ENCODE assay signal across 2 cellular contexts in the genomic region with DNA sequence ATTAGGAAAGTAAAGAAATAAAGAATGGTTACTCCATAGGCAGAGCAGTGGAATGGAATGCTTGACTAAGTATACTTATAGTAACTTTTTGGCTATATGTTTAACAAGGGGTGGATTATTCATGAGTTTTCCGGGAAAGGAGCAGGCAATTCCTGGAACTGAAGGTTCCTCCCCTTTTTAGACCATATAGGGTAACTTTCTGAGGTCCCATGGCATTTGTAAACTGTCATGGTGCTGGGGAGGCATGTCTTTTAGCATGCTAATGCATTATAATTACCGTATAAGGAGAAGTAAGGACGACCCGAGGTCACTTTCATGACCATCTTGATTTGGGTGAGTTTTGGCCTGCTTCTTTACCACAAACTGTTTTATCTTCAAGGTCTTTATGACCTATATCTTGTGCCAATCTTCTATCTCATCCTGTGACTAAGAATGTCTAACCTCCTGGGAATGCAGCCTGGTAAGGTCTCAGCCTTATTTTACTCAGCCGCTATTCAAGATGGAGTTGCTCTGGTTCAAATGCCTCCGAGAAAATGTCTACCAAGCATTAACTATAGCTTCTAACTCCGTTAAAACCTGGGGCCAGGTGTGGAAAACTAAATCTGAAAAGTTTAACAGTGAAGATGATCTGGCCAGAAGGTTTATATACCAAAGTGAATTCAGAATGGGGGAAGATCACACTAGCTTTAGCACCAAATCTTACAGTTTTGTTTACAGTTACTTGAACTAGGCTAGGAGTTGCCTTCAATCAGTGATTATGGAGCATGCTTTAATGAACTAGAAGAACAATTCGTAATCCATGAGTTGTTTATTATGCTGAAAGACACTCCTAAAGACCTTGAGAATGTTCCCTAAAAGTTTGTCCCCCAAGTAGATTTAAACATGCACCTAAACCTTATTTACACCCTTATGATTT.
TF ChIP-seq lines count a peak whose summit lies in the region.

No MANE protein-coding gene starts in this region.

TF ChIP-seq in HCT116, 20 proteins besides CTCF, POLR2A, EP300 and RAD21:
- TF ChIP-seq, protein P1, sequence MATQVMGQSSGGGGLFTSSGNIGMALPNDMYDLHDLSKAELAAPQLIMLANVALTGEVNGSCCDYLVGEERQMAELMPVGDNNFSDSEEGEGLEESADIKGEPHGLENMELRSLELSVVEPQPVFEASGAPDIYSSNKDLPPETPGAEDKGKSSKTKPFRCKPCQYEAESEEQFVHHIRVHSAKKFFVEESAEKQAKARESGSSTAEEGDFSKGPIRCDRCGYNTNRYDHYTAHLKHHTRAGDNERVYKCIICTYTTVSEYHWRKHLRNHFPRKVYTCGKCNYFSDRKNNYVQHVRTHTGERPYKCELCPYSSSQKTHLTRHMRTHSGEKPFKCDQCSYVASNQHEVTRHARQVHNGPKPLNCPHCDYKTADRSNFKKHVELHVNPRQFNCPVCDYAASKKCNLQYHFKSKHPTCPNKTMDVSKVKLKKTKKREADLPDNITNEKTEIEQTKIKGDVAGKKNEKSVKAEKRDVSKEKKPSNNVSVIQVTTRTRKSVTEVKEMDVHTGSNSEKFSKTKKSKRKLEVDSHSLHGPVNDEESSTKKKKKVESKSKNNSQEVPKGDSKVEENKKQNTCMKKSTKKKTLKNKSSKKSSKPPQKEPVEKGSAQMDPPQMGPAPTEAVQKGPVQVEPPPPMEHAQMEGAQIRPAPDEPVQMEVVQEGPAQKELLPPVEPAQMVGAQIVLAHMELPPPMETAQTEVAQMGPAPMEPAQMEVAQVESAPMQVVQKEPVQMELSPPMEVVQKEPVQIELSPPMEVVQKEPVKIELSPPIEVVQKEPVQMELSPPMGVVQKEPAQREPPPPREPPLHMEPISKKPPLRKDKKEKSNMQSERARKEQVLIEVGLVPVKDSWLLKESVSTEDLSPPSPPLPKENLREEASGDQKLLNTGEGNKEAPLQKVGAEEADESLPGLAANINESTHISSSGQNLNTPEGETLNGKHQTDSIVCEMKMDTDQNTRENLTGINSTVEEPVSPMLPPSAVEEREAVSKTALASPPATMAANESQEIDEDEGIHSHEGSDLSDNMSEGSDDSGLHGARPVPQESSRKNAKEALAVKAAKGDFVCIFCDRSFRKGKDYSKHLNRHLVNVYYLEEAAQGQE (IDR thresholded peaks at IDR 0.05; ENCODE audit: low read depth), result no peak
- TF ChIP-seq SIN3A (IDR thresholded peaks at IDR 0.05; ENCODE audit: low read depth) (no peak), ELF1 (IDR thresholded peaks at IDR 0.05; ENCODE audit: borderline replicate concordance, low read depth) (no peak), TCF7L2 (IDR thresholded peaks at IDR 0.05; ENCODE audit: borderline replicate concordance, extremely low read depth, insufficient read depth, insufficient read length) (no peak), ZNF274 (IDR thresholded peaks at IDR 0.05; ENCODE audit: low read depth, low read length) (no peak), POLR2AphosphoS5 (IDR thresholded peaks at IDR 0.05; ENCODE audit: low read depth, low read length) (no peak), CEBPB (IDR thresholded peaks at IDR 0.05; ENCODE audit: low read depth) (no peak), FOSL1 (IDR thresholded peaks at IDR 0.05; ENCODE audit: low read depth) (no peak), JUND (IDR thresholded peaks at IDR 0.05) (no peak), EZH2 (IDR thresholded peaks at IDR 0.05) (no peak), EGR1 (IDR thresholded peaks at IDR 0.05; ENCODE audit: low read depth) (no peak), ZFX (IDR thresholded peaks at IDR 0.05) (no peak)
- TF ChIP-seq, protein P2, sequence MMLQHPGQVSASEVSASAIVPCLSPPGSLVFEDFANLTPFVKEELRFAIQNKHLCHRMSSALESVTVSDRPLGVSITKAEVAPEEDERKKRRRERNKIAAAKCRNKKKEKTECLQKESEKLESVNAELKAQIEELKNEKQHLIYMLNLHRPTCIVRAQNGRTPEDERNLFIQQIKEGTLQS (IDR thresholded peaks at IDR 0.05), result no peak
- TF ChIP-seq, protein P3, sequence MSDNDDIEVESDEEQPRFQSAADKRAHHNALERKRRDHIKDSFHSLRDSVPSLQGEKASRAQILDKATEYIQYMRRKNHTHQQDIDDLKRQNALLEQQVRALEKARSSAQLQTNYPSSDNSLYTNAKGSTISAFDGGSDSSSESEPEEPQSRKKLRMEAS (IDR thresholded peaks at IDR 0.05), result no peak

TF ChIP-seq in H1, 55 proteins besides CTCF, POLR2A, EP300 and RAD21:
- TF ChIP-seq, protein P2 (IDR thresholded peaks at IDR 0.05; ENCODE audit: insufficient read depth, low read depth, low read length), result no peak
- TF ChIP-seq SRF (IDR thresholded peaks at IDR 0.05; ENCODE audit: low read depth, low read length), result peak; percentile 23; the same call in 1 of the 2 replicates
- TF ChIP-seq, protein P3 (IDR thresholded peaks at IDR 0.05), result no peak
- TF ChIP-seq CBX5 (IDR thresholded peaks at IDR 0.05; ENCODE audit: low read depth, low read length), result no peak
